ENCODE assay signal across 16 cellular contexts in genomic region chr11:78071717-78072116, GRCh38. TPM values are rescaled to one million over a fixed set of nuclear protein-coding genes. Genes with fewer than 3 reads are reported as not detected.
DNase-seq lines count a peak whose midpoint lies in the region; TF ChIP-seq lines count a peak whose summit lies in the region.
"Had no signal": no experiment of that assay in that cellular context is flagged by ENCODE, and none has a peak within 500 bp of the region (broad histone marks: within the 10 kb centered on the region; RNA-seq: fewer than 3 reads in every experiment).

No MANE protein-coding gene starts in this region.

- POLR2A ChIA-PET in Caco-2 (lab: Charles Lee), result interaction anchor here (0.6 kb wide), 1 partner anchor 1330 kb away, joined by 6 read pairs; no protein-coding TSS in a partner anchor

- intact Hi-C loops in Caco-2 (cut with micrococcal nuclease; ENCODE audit: unreplicated experiment), result no loop called here

- peaks cover 28% of the 10 kb centered on the region for H3K4me1 ChIP-seq in Caco-2

- BruUV-seq in Caco-2 (replicated peaks; lab: Mats Ljungman, UMichigan), result no TSS peak

- peaks cover 23% of the 10 kb centered on the region for H3K36me3 Mint-ChIP-seq in activated naive CD4-positive, alpha-beta T cell treated with anti-CD3 and anti-CD28 coated beads, Interleukin-2, amount 50 U/mL, for 24 hours
- peaks cover 80% of the 10 kb centered on the region for H3K36me3 Mint-ChIP-seq in Caco-2 (ENCODE audit: insufficient read depth, unreplicated experiment)

- H3K27me3 Mint-ChIP-seq in activated naive CD4-positive, alpha-beta T cell treated with anti-CD3 and anti-CD28 coated beads, Interleukin-2, amount 50 U/mL, for 24 hours, result no peaks in the 10 kb centered on the region
- no peaks in the 10 kb centered on the region for H3K27me3 Mint-ChIP-seq in Caco-2 (ENCODE audit: insufficient read depth, unreplicated experiment)
- H3K27me3 Mint-ChIP-seq: CD4-positive, CD25-positive, alpha-beta regulatory T cell had no signal

- H3K4me1 Mint-ChIP-seq in activated naive CD4-positive, alpha-beta T cell treated with anti-CD3 and anti-CD28 coated beads, Interleukin-2, amount 50 U/mL, for 24 hours, result peaks cover 29% of the 10 kb centered on the region
- peaks cover 38% of the 10 kb centered on the region for H3K4me1 Mint-ChIP-seq in Caco-2 (ENCODE audit: low read depth, unreplicated experiment)

- TF ChIP-seq CTCF in Caco-2 (IDR thresholded peaks at IDR 0.05; ENCODE audit: insufficient read depth in 1 of 2, low read depth in 1 of 2, low read length in 1 of 2, severe bottlenecking in 1 of 2, unreplicated experiment in 1 of 2) (no peak), epithelial cell of esophagus (IDR thresholded peaks at IDR 0.05; ENCODE audit: insufficient read depth, low read depth, low read length, missing control alignments) (no peak)

- H3K4me3 Mint-ChIP-seq in activated naive CD4-positive, alpha-beta T cell treated with anti-CD3 and anti-CD28 coated beads, Interleukin-2, amount 50 U/mL, for 24 hours, result no peak overlapping the region
- no peak overlapping the region for H3K4me3 Mint-ChIP-seq in Caco-2 (ENCODE audit: unreplicated experiment)

- H3K9me3 Mint-ChIP-seq in activated naive CD4-positive, alpha-beta T cell treated with anti-CD3 and anti-CD28 coated beads, Interleukin-2, amount 50 U/mL, for 24 hours, result no peaks in the 10 kb centered on the region
- H3K9me3 Mint-ChIP-seq in Caco-2 (ENCODE audit: unreplicated experiment), result no peaks in the 10 kb centered on the region
- H3K9me3 Mint-ChIP-seq: CD4-positive, CD25-positive, alpha-beta regulatory T cell had no signal

- peaks cover 16% of the 10 kb centered on the region for H3K36me3 ChIP-seq in Caco-2 (ENCODE audit: control insufficient read depth, insufficient read depth, low read length)

- CTCF ChIA-PET in Caco-2 (lab: Charles Lee), result no interaction called here

- peak overlapping the region; percentile 88 for H3K27ac Mint-ChIP-seq in activated naive CD4-positive, alpha-beta T cell treated with anti-CD3 and anti-CD28 coated beads, Interleukin-2, amount 50 U/mL, for 24 hours
- peak overlapping the region; percentile 31 for H3K27ac Mint-ChIP-seq in Caco-2 (ENCODE audit: unreplicated experiment)

- H3K27me3 ChIP-seq in Caco-2 (replicated peaks; ENCODE audit: control insufficient read depth, insufficient read depth, low read length), result no peaks in the 10 kb centered on the region; the same call in 1 of the 2 replicates
- H3K27me3 ChIP-seq: BLaER1 had no signal

- no peak for DNase-seq in activated naive CD4-positive, alpha-beta T cell treated with anti-CD3 and anti-CD28 coated beads, Interleukin-2, amount 50 U/mL, for 16 hours
- no peak for DNase-seq in Caco-2
- DNase-seq in epithelial cell of esophagus (ENCODE audit: low read depth), result peak; percentile 54
- DNase-seq in NCI-H2171 treated with DMSO at 0.1 percent for 48 hours (lab: John Stamatoyannopoulos, UW), result no peak
- no peak for DNase-seq in LoVo (ENCODE audit: low spot score)
- DNase-seq: AML-193; CD4-positive, CD25-positive, alpha-beta regulatory T cell; DND-41; GDM1; GOT3; IMR-90 had no signal

- no peak overlapping the region for H3K4me3 ChIP-seq in Caco-2 (ENCODE audit: low read depth, low read length)
- no peak overlapping the region for H3K4me3 ChIP-seq in epithelial cell of esophagus (ENCODE audit: low read length)
- H3K4me3 ChIP-seq: BLaER1, HAP-1 had no signal

- H3K9me3 ChIP-seq in Caco-2, result no peaks in the 10 kb centered on the region
- H3K9me3 ChIP-seq: BLaER1, HAP-1 had no signal

RNA-seq across cellular contexts. Expression of gene NDUFC2, which starts 7.9 kb away (rescaled TPM):
- 732 and 805 TPM in 2 replicates for total RNA-seq in Caco-2 (2022)

RNA-seq across cellular contexts. Expression of gene THRSP, which starts 8.1 kb away (rescaled TPM):
- total RNA-seq in Caco-2 (2022), result 0.25 TPM in 1 of 2 replicates, not detected in the other
- total RNA-seq: A673; CD4-positive, CD25-positive, alpha-beta regulatory T cell; HT-29; IMR-90 had no signal

RNA-seq across cellular contexts. Expression of gene KCTD14, which starts 48.6 kb away (rescaled TPM):
- total RNA-seq in Caco-2 (2022), result 8.2 and 9.1 TPM in 2 replicates
- total RNA-seq: CD4-positive, CD25-positive, alpha-beta regulatory T cell had no signal
